In genomic region chr7:47852330-47853245, GRCh38 we compare ENCODE assay signal across 13 cellular contexts.
DNase-seq lines count a peak whose midpoint lies in the region; TF ChIP-seq lines count a peak whose summit lies in the region.
"Had no signal": no experiment of that assay in that cellular context is flagged by ENCODE, and none has a peak within 500 bp of the region (broad histone marks: within the 10 kb centered on the region; RNA-seq: fewer than 3 reads in every experiment).

No MANE protein-coding gene starts in this region.

- TF ChIP-seq CTCF in AG04450 (IDR thresholded peaks at IDR 0.05; ENCODE audit: low read depth, low read length) (0 out of 2 replicates have a peak, but pooled peaks have one; percentile 8), GM12864 (IDR thresholded peaks at IDR 0.05; ENCODE audit: low read depth, low read length, missing control alignments) (peak; percentile 58), fibroblast of the aortic adventitia (IDR thresholded peaks at IDR 0.05; ENCODE audit: insufficient read depth, low read length) (peak; percentile 17)

- no peak for DNase-seq in AG04450 (ENCODE audit: low read depth, low spot score)
- DNase-seq in GM12864 (ENCODE audit: low read depth): no peak
- DNase-seq in NT2/D1 (ENCODE audit: low read depth, low spot score): peak; percentile 40
- DNase-seq in fibroblast of the aortic adventitia (ENCODE audit: low read depth): no peak
- no peak for DNase-seq in midbrain (lab: John Stamatoyannopoulos, UW)
- DNase-seq in dedifferentiated amniotic fluid mesenchymal stem cell (ENCODE audit: extremely low spot score): no peak
- DNase-seq in NCI-H510A treated with DMSO at 0.1 percent for 48 hours (lab: John Stamatoyannopoulos, UW): no peak
- no peak for DNase-seq in AG08396 (ENCODE audit: low spot score)
- DNase-seq: activated naive CD4-positive, alpha-beta T cell; stimulated activated CD4-positive, alpha-beta T cell treated with anti-CD3 and anti-CD28 coated beads, Interleukin-2, amount 100 ng/mL, for 24 hours; T-helper 9 cell had no signal

- H3K9me3 ChIP-seq in AG04450 (ENCODE audit: control insufficient read depth, insufficient read depth, low read length): no peaks in the 10 kb centered on the region
- H3K9me3 ChIP-seq in NT2/D1 (ENCODE audit: insufficient read depth, low read length): no peaks in the 10 kb centered on the region
- H3K9me3 ChIP-seq: esophagus muscularis mucosa had no signal

- no peak overlapping the region for H3K4me3 ChIP-seq in AG04450 (ENCODE audit: low read depth, low read length)
- H3K4me3 ChIP-seq in GM12864 (ENCODE audit: low read depth, low read length): no peak overlapping the region
- H3K4me3 ChIP-seq in NT2/D1 (ENCODE audit: insufficient read length, low read depth): no peak overlapping the region
- no peak overlapping the region for H3K4me3 ChIP-seq in fibroblast of the aortic adventitia (ENCODE audit: low read depth, low read length)
- H3K4me3 ChIP-seq: esophagus muscularis mucosa had no signal

- no peaks in the 10 kb centered on the region for H3K36me3 ChIP-seq in NT2/D1 (ENCODE audit: insufficient read depth, insufficient read length, low read length)

- POLR2A ChIA-PET in AG04450 (lab: Yijun Ruan, JAX): no interaction called here

- CTCF ChIA-PET in AG04450 (lab: Charles Lee): interaction anchor here (0.6 to 1.5 kb wide), 5 partner anchors 93 to 476 kb away, joined by 3 to 6 read pairs (median 3); no protein-coding TSS in a partner anchor

- H3K4me1 ChIP-seq in NT2/D1 (ENCODE audit: insufficient read depth, insufficient read length): no peaks in the 10 kb centered on the region
- H3K4me1 ChIP-seq: esophagus muscularis mucosa had no signal

- no peak overlapping the region for H3K27ac ChIP-seq in AG04450 (ENCODE audit: low read depth, low read length)
- H3K27ac ChIP-seq: esophagus muscularis mucosa, HL-60 had no signal

- H3K27me3 ChIP-seq in AG04450 (ENCODE audit: control insufficient read depth, insufficient read depth, low read length): peaks cover 4% of the 10 kb centered on the region
- no peaks in the 10 kb centered on the region for H3K27me3 ChIP-seq in NT2/D1 (ENCODE audit: insufficient read depth, insufficient read length)
- H3K27me3 ChIP-seq: esophagus muscularis mucosa had no signal

- H3K9ac ChIP-seq in NT2/D1 (ENCODE audit: insufficient read length, low read depth): no peak overlapping the region

Comparison
In these comparisons a context has a peak if more than half of its experiments do, and no peak if none do; other contexts are left out.
1. CTCF ChIP-seq: peak in every context shown above with its lines; median percentile 58 in GM12864; 17 in fibroblast of the aortic adventitia; 8 in AG04450.